19 cellular contexts compared by ENCODE assay signal in the genomic region with DNA sequence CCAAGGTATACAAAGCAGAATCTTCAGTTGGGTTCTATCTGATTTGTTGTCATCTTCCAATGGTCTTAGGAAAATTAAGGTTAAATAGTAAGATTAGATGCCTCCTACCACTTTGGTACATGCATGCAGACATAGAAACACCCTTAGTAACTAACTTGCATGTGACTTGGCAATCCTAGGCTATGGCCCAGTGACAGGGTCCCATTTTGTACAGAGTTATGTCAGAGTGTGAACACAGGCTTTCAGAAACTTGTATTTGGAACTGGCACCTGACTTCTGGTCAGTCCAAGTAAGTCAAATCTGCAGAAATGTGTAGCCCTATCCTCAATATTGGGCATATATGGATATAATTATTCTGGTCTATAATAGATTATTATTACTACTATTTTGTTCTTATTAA. TPM values are rescaled to one million over a fixed set of nuclear protein-coding genes. Genes with fewer than 3 reads are reported as not detected.
DNase-seq lines count a peak whose midpoint lies in the region; ATAC-seq, FAIRE-seq and TF ChIP-seq lines count a peak whose summit lies in the region.
"Had no signal": no experiment of that assay in that cellular context is flagged by ENCODE, and none has a peak within 500 bp of the region (broad histone marks: within the 10 kb centered on the region; RNA-seq: fewer than 3 reads in every experiment).

No MANE protein-coding gene starts in this region.

- ATAC-seq in heart right ventricle (no peak), heart left ventricle (no peak)

- no peak overlapping the region for H2AFZ ChIP-seq in OCI-LY7 (ENCODE audit: low read length)
- H2AFZ ChIP-seq in astrocyte (ENCODE audit: low read depth, low read length), result no peak overlapping the region
- H2AFZ ChIP-seq: neural progenitor cell had no signal

- H3K36me3 ChIP-seq in heart right ventricle, result no peaks in the 10 kb centered on the region
- no peaks in the 10 kb centered on the region for H3K36me3 ChIP-seq in heart left ventricle
- peaks cover 40% of the 10 kb centered on the region for H3K36me3 ChIP-seq in OCI-LY7 (ENCODE audit: insufficient read depth, low read length)
- H3K36me3 ChIP-seq in astrocyte (ENCODE audit: insufficient read depth, low read length), result no peaks in the 10 kb centered on the region
- no peaks in the 10 kb centered on the region for H3K36me3 ChIP-seq in uterus
- no peaks in the 10 kb centered on the region for H3K36me3 ChIP-seq in stomach
- H3K36me3 ChIP-seq: brain microvascular endothelial cell, neural progenitor cell had no signal

- H3K27me3 Mint-ChIP-seq in astrocyte (ENCODE audit: low read depth, unreplicated experiment), result no peaks in the 10 kb centered on the region

- H4K20me1 ChIP-seq in OCI-LY7 (ENCODE audit: insufficient read depth, low read length) (no peaks in the 10 kb centered on the region), astrocyte (ENCODE audit: insufficient read depth, low read length) (no peaks in the 10 kb centered on the region)

- intact Hi-C loops in heart right ventricle (cut with DNase I) (no loop called here), heart left ventricle (cut with DNase I) (loop anchor here in 1 of 10 donors (10.0 kb wide), 1 partner anchor 61 kb away; no protein-coding TSS in a partner anchor), OCI-LY7 (cut with micrococcal nuclease; ENCODE audit: unreplicated experiment) (no loop called here), uterus (cut with DNase I; ENCODE audit: low total_unique reads) (no loop called here), stomach (cut with DNase I; ENCODE audit: low total_unique reads) (no loop called here), lower leg skin (cut with DNase I; ENCODE audit: low total_unique reads) (no loop called here)

- H3K9me3 ChIP-seq in heart right ventricle, result no peaks in the 10 kb centered on the region
- no peaks in the 10 kb centered on the region for H3K9me3 ChIP-seq in heart left ventricle
- no peaks in the 10 kb centered on the region for H3K9me3 ChIP-seq in OCI-LY7 (ENCODE audit: low read length)
- no peaks in the 10 kb centered on the region for H3K9me3 ChIP-seq in astrocyte (ENCODE audit: insufficient read depth, low read depth, low read length)
- no peaks in the 10 kb centered on the region for H3K9me3 ChIP-seq in uterus
- H3K9me3 ChIP-seq in stomach, result no peaks in the 10 kb centered on the region

- H3K4me1 ChIP-seq in heart right ventricle (peaks cover 0 to 67% (median 24%) of the 10 kb centered on the region in 9 donors), heart left ventricle (peaks cover 0 to 91% (median 27%) of the 10 kb centered on the region in 12 donors), OCI-LY7 (ENCODE audit: insufficient read depth, low read length, poor library complexity, severe bottlenecking) (peaks cover 90% of the 10 kb centered on the region), astrocyte (ENCODE audit: insufficient read depth, low read length) (peaks cover 37% of the 10 kb centered on the region), uterus (peaks cover 0 to 7% of the 10 kb centered on the region in 2 donors), stomach (peaks cover 0 to 28% (median 10%) of the 10 kb centered on the region in 4 donors)
- H3K4me1 ChIP-seq: neural progenitor cell had no signal

- H3K27ac ChIP-seq in heart right ventricle (peak overlapping the region in 6 of 10 donors; percentile 9 to 61 (median 40)), heart left ventricle (peak overlapping the region in 5 of 12 donors; percentile 20 to 87 (median 35)), OCI-LY7 (ENCODE audit: low read depth, low read length, poor library complexity, severe bottlenecking) (no peak overlapping the region), astrocyte (ENCODE audit: low read depth, low read length) (peak overlapping the region; percentile 89), uterus (peak overlapping the region; percentile 84 to 87), stomach (peak overlapping the region in 1 of 5 donors; percentile 57)
- H3K27ac ChIP-seq: neural progenitor cell had no signal

- H3K9me3 Mint-ChIP-seq in astrocyte (ENCODE audit: unreplicated experiment), result no peaks in the 10 kb centered on the region
- H3K9me3 Mint-ChIP-seq: mesothelial cell of epicardium, neural progenitor cell had no signal

- no peaks in the 10 kb centered on the region for H3K9me2 ChIP-seq in OCI-LY7 (ENCODE audit: insufficient read depth, low read length)

- CTCF ChIA-PET in OCI-LY7 (lab: Charles Lee; ENCODE audit: unreplicated experiment), result no interaction called here

- H3K36me3 Mint-ChIP-seq in astrocyte (ENCODE audit: low read depth, unreplicated experiment), result peaks cover 2% of the 10 kb centered on the region
- H3K36me3 Mint-ChIP-seq: mesothelial cell of epicardium, neural progenitor cell had no signal

- POLR2A ChIA-PET in OCI-LY7 (lab: Charles Lee), result interaction anchor here (0.9 to 1.2 kb wide), 3 partner anchors 11 to 21 kb away, joined by 3 to 4 read pairs (median 3); no protein-coding TSS in a partner anchor

- TF ChIP-seq POLR2A in heart left ventricle (IDR thresholded peaks at IDR 0.05) (no peak), uterus (IDR thresholded peaks at IDR 0.05) (no peak), stomach (IDR thresholded peaks at IDR 0.05) (no peak), lower leg skin (IDR thresholded peaks at IDR 0.05) (no peak)

- H3K79me2 ChIP-seq in OCI-LY7 (ENCODE audit: insufficient read depth, low read depth, low read length), result peaks cover 36% of the 10 kb centered on the region; the same call in 1 of the 2 replicates
- H3K79me2 ChIP-seq in astrocyte (ENCODE audit: insufficient read depth, low read length), result peaks cover 6% of the 10 kb centered on the region

- peaks cover 63% of the 10 kb centered on the region for H3K4me1 Mint-ChIP-seq in astrocyte (ENCODE audit: low read depth, unreplicated experiment)
- H3K4me1 Mint-ChIP-seq: neural progenitor cell had no signal

- H3K4me2 ChIP-seq in OCI-LY7 (ENCODE audit: low read length), result 0 out of 2 replicates have a peak overlapping the region, but pooled peaks have one; percentile 5
- H3K4me2 ChIP-seq in astrocyte (ENCODE audit: low read length), result no peak overlapping the region
- H3K4me2 ChIP-seq: neural progenitor cell had no signal

- no peak overlapping the region for H3K4me3 Mint-ChIP-seq in astrocyte (ENCODE audit: unreplicated experiment)
- H3K4me3 Mint-ChIP-seq: mesothelial cell of epicardium, neural progenitor cell had no signal

- TF ChIP-seq EP300 in stomach (IDR thresholded peaks at IDR 0.05), result no peak

- TF ChIP-seq CTCF in heart right ventricle (IDR thresholded peaks at IDR 0.05) (no peak), heart left ventricle (IDR thresholded peaks at IDR 0.05) (no peak), OCI-LY7 (conservative IDR thresholded peaks at IDR 0.05; ENCODE audit: low read length) (no peak), astrocyte (IDR thresholded peaks at IDR 0.05; ENCODE audit: insufficient read depth, low read depth, low read length) (no peak), uterus (IDR thresholded peaks at IDR 0.05) (no peak), stomach (IDR thresholded peaks at IDR 0.05) (no peak), lower leg skin (IDR thresholded peaks at IDR 0.05) (no peak)

- H3K4me3 ChIP-seq in heart right ventricle (no peak overlapping the region), heart left ventricle (no peak overlapping the region), OCI-LY7 (ENCODE audit: low read depth, low read length, poor library complexity, severe bottlenecking) (no peak overlapping the region), astrocyte (ENCODE audit: insufficient read depth, low read depth, low read length) (no peak overlapping the region), uterus (no peak overlapping the region), stomach (no peak overlapping the region), lower leg skin (ENCODE audit: low read depth, poor library complexity, severe bottlenecking) (no peak overlapping the region)
- H3K4me3 ChIP-seq: neural progenitor cell had no signal

- H3K27ac Mint-ChIP-seq in astrocyte (ENCODE audit: unreplicated experiment), result no peak overlapping the region
- H3K27ac Mint-ChIP-seq: neural progenitor cell had no signal

- no peak overlapping the region for H3K9ac ChIP-seq in astrocyte (ENCODE audit: low read length)
- H3K9ac ChIP-seq: neural progenitor cell had no signal

- no peak for FAIRE-seq in astrocyte (lab: Jason Lieb, UNC)
- FAIRE-seq: D721Med, keratinocyte had no signal

- DNase-seq in heart right ventricle, result no peak
- no peak for DNase-seq in heart left ventricle
- no peak for DNase-seq in OCI-LY7 (ENCODE audit: low spot score)
- no peak for DNase-seq in astrocyte (ENCODE audit: low read depth)
- no peak for DNase-seq in uterus
- DNase-seq in stomach, result no peak
- no peak for DNase-seq in central memory CD4-positive, alpha-beta T cell
- no peak for DNase-seq in lower leg skin (ENCODE audit: low spot score in 2 of 2)
- DNase-seq: activated CD4-positive, CD25-positive, alpha-beta regulatory T cell treated with anti-CD3 and anti-CD28 coated beads, Interleukin-2, amount 50 U/mL, for 72 hours; activated effector memory CD4-positive, alpha-beta T cell treated with Interleukin-2 at 50 U/mL for 16 hours; brain microvascular endothelial cell; head of caudate nucleus; NCI-H1417; NCI-H82; stimulated activated CD4-positive, alpha-beta T cell treated with anti-CD3 and anti-CD28 coated beads, Interleukin-12 subunit alpha, Interleukin-12 subunit beta, amount 100 ng/mL, for 4 hours had no signal

- no peaks in the 10 kb centered on the region for H3K27me3 ChIP-seq in heart right ventricle
- no peaks in the 10 kb centered on the region for H3K27me3 ChIP-seq in heart left ventricle
- no peaks in the 10 kb centered on the region for H3K27me3 ChIP-seq in astrocyte (ENCODE audit: insufficient read depth, low read length)
- no peaks in the 10 kb centered on the region for H3K27me3 ChIP-seq in uterus
- H3K27me3 ChIP-seq in stomach, result no peaks in the 10 kb centered on the region
- H3K27me3 ChIP-seq: brain microvascular endothelial cell, neural progenitor cell had no signal

- no TSS peak for BruUV-seq in OCI-LY7 (replicated peaks; lab: Mats Ljungman, UMichigan)

RNA-seq across cellular contexts. Expression of gene DAD1, which starts 53.1 kb away (rescaled TPM):
- total RNA-seq in heart right ventricle (100 to 1,000 TPM; 115 to 182 (median 136) TPM), heart left ventricle (100 to 1,000 TPM; 108 to 236 (median 147) TPM), OCI-LY7 (2022) (115 and 117 TPM in 2 replicates), astrocyte (302 and 319 TPM in 2 replicates), uterus (100 to 1,000 TPM in 3 of 4 donors, 10 to 100 TPM in 1; 92.2 to 375 (median 207) TPM), stomach (100 to 1,000 TPM in 2 of 5 donors, 10 to 100 TPM in 2, not detected in 1; 36.8 to 191 (median 80.8) TPM), lower leg skin (100 to 1,000 TPM; 103 to 131 (median 124) TPM)
- polyA plus RNA-seq in heart right ventricle (100 to 1,000 TPM in 1 of 2 donors, 10 to 100 TPM in 1; 82.4 to 420 TPM), heart left ventricle (100 to 1,000 TPM; 129 to 402 TPM), stomach (100 to 1,000 TPM; 172 to 236 (median 202) TPM)
- total RNA-seq in OCI-LY7 (2014; rRNA removed; shearing (Covaris generic)), result 88.6 and 154 TPM in 2 replicates
